Comparison of ENCODE assay signal across 22 cellular contexts in genomic region chr16:29959293-29959692, GRCh38.
"Had no signal": no experiment of that assay in that cellular context is flagged by ENCODE, and none has a peak within 500 bp of the region (broad histone marks: within the 10 kb centered on the region; RNA-seq: fewer than 3 reads in every experiment).

No MANE protein-coding gene starts in this region.

- DNase-seq: activated B cell treated with CpG ODN at 0.5 μM for 24 hours; activated CD4-positive, alpha-beta T cell treated with anti-CD3 and anti-CD28 coated beads, Interleukin-2, amount 50 U/mL, for 1 hour; activated CD8-positive, alpha-beta T cell treated with anti-CD3 and anti-CD28 coated beads for 36 hours; activated naive CD4-positive, alpha-beta T cell treated with Interleukin-2 at 50 U/mL for 16 hours; activated T-cell treated with anti-CD3 and anti-CD28 coated beads, Interleukin-2, amount 50 U/mL, for 4 hours; amygdala; caudate nucleus; cortex of kidney; effector memory CD8-positive, alpha-beta T cell; erythroblast; gastrocnemius medialis; glutamatergic neuron; left cardiac atrium; left ventricle myocardium superior; naive B cell; nucleus accumbens; psoas muscle; stimulated activated CD4-positive, alpha-beta T cell treated with anti-CD3 and anti-CD28 coated beads, Interleukin-15, amount 100 ng/mL, for 24 hours; stimulated activated CD4-positive, alpha-beta T cell treated with anti-CD3 and anti-CD28 coated beads, Interleukin-2, amount 100 ng/mL, for 24 hours; T-helper 1 cell had no signal

- H3K36me3 Mint-ChIP-seq: naive B cell had no signal

- H3K27me3 Mint-ChIP-seq: activated B cell treated with CpG ODN at 0.5 μM for 24 hours; activated CD8-positive, alpha-beta T cell treated with anti-CD3 and anti-CD28 coated beads for 36 hours; activated T-helper 17 cell treated with anti-CD3 and anti-CD28 coated beads, Interleukin-2, amount 50 U/mL, for 72 hours; effector memory CD8-positive, alpha-beta T cell; naive B cell had no signal

- H3K27ac Mint-ChIP-seq: activated B cell treated with CpG ODN at 0.5 μM for 24 hours; activated CD8-positive, alpha-beta T cell treated with anti-CD3 and anti-CD28 coated beads for 36 hours; activated T-helper 17 cell treated with anti-CD3 and anti-CD28 coated beads, Interleukin-2, amount 50 U/mL, for 72 hours; T-helper 2 cell treated with Interferon-gamma antibody and Interleukin-4, amounts not matched to agents 5 μg/mL and 100 μg/mL, for 36 hours had no signal

- H3K4me3 Mint-ChIP-seq: activated B cell treated with CpG ODN at 0.5 μM for 24 hours; activated CD8-positive, alpha-beta T cell treated with anti-CD3 and anti-CD28 coated beads for 36 hours; activated T-cell treated with anti-CD3 and anti-CD28 coated beads, Interleukin-2, amount 50 U/mL, for 4 hours; activated T-helper 17 cell treated with anti-CD3 and anti-CD28 coated beads, Interleukin-2, amount 50 U/mL, for 72 hours; effector memory CD8-positive, alpha-beta T cell; T-helper 2 cell treated with Interferon-gamma antibody and Interleukin-4, amounts not matched to agents 5 μg/mL and 100 μg/mL, for 36 hours had no signal

- H3K9me3 Mint-ChIP-seq: activated B cell treated with CpG ODN at 0.5 μM for 24 hours; activated CD8-positive, alpha-beta T cell treated with anti-CD3 and anti-CD28 coated beads for 36 hours; activated T-cell treated with anti-CD3 and anti-CD28 coated beads, Interleukin-2, amount 50 U/mL, for 4 hours; activated T-helper 17 cell treated with anti-CD3 and anti-CD28 coated beads, Interleukin-2, amount 50 U/mL, for 72 hours; effector memory CD8-positive, alpha-beta T cell; T-helper 2 cell treated with Interferon-gamma antibody and Interleukin-4, amounts not matched to agents 5 μg/mL and 100 μg/mL, for 36 hours had no signal
